In genomic region chr7:116669769-116670168, GRCh38 we compare ENCODE assay signal across 15 cellular contexts. TPM values are rescaled to one million over a fixed set of nuclear protein-coding genes. Genes with fewer than 3 reads are reported as not detected.
"Had no signal": no experiment of that assay in that cellular context is flagged by ENCODE, and none has a peak within 500 bp of the region (broad histone marks: within the 10 kb centered on the region; RNA-seq: fewer than 3 reads in every experiment).

No MANE protein-coding gene starts in this region.

- H3K4me3 ChIP-seq: left lung, lower lobe of right lung, psoas muscle had no signal

- H3K9me3 Mint-ChIP-seq: nephron had no signal

- H3K27ac ChIP-seq: left lung, lower lobe of right lung had no signal

- H3K36me3 Mint-ChIP-seq: immature natural killer cell, naive B cell had no signal

- H3K4me3 Mint-ChIP-seq: immature natural killer cell had no signal

- DNase-seq: effector memory CD4-positive, alpha-beta T cell; foreskin fibroblast; immature natural killer cell; left lung; lower lobe of right lung; midbrain; naive B cell; psoas muscle; retina; stimulated activated CD4-positive, alpha-beta T cell treated with anti-CD3 and anti-CD28 coated beads, Interleukin-12 subunit alpha, Interleukin-12 subunit beta, amount 100 ng/mL, for 4 hours; stimulated activated naive CD4-positive, alpha-beta T cell treated with Interleukin-2 at 50 U/mL for 16 hours; trophoblast cell had no signal

- ATAC-seq: esophagus mucosa, left lung, lower lobe of right lung, psoas muscle, sciatic nerve had no signal

- H3K27ac Mint-ChIP-seq: immature natural killer cell, naive B cell, nephron had no signal

- H3K9me3 ChIP-seq: left lung, lower lobe of right lung, psoas muscle had no signal

- H3K36me3 ChIP-seq: left lung, lower lobe of right lung had no signal

RNA-seq across cellular contexts. Expression of gene MET, which starts 2.2 kb away (rescaled TPM):
- polyA plus RNA-seq: immature natural killer cell had no signal
